Comparison of ENCODE assay signal across 20 cellular contexts in genomic region chr18:48764452-48764851, GRCh38.
"Had no signal": no experiment of that assay in that cellular context is flagged by ENCODE, and none has a peak within 500 bp of the region (broad histone marks: within the 10 kb centered on the region; RNA-seq: fewer than 3 reads in every experiment).

No MANE protein-coding gene starts in this region.

- H3K9me3 Mint-ChIP-seq: activated B cell treated with CpG ODN at 0.5 μM for 24 hours; activated naive CD4-positive, alpha-beta T cell treated with anti-CD3 and anti-CD28 coated beads for 36 hours; activated naive CD8-positive, alpha-beta T cell treated with anti-CD3 and anti-CD28 coated beads, Interleukin-2, amount 10 ng/mL, durations not matched to agents 7 days and 5 days; activated T-cell treated with anti-CD3 and anti-CD28 coated beads, Interleukin-2, amount 50 U/mL, for 4 hours; nephron progenitor cell had no signal

- H3K36me3 Mint-ChIP-seq: activated naive CD8-positive, alpha-beta T cell treated with anti-CD3 and anti-CD28 coated beads, Interleukin-2, amount 10 ng/mL, durations not matched to agents 7 days and 5 days had no signal

- H3K27ac ChIP-seq: coronary artery, esophagus squamous epithelium, spleen had no signal

- ATAC-seq: activated CD4-positive, alpha-beta T cell treated with anti-CD3 and anti-CD28 coated beads for 36 hours; activated T-cell treated with anti-CD3 and anti-CD28 coated beads, Interleukin-2, amount 50 U/mL, for 4 hours; mucosa of descending colon had no signal

- H3K9me3 ChIP-seq: esophagus squamous epithelium, mucosa of descending colon, spleen had no signal

- H3K4me1 Mint-ChIP-seq: activated B cell treated with CpG ODN at 0.5 μM for 24 hours; activated CD4-positive, alpha-beta T cell treated with anti-CD3 and anti-CD28 coated beads for 36 hours had no signal

- H3K27me3 ChIP-seq: esophagus squamous epithelium, spleen had no signal

- H3K27me3 Mint-ChIP-seq: activated B cell treated with CpG ODN at 0.5 μM for 24 hours; activated CD4-positive, alpha-beta T cell treated with anti-CD3 and anti-CD28 coated beads for 36 hours had no signal

- H3K4me1 ChIP-seq: esophagus squamous epithelium had no signal

- DNase-seq: activated B cell treated with CpG ODN at 0.5 μM for 24 hours; activated CD4-positive, alpha-beta T cell treated with anti-CD3 and anti-CD28 coated beads for 36 hours; activated CD4-positive, alpha-beta T cell treated with anti-CD3 and anti-CD28 coated beads, Interleukin-2, amount 50 U/mL, for 4 hours; activated CD8-positive, alpha-beta memory T cell treated with anti-CD3 and anti-CD28 coated beads, Interleukin-2, amount 50 U/mL, for 48 hours; activated naive CD4-positive, alpha-beta T cell treated with anti-CD3 and anti-CD28 coated beads for 36 hours; activated naive CD8-positive, alpha-beta T cell treated with anti-CD3 and anti-CD28 coated beads, Interleukin-2, amount 10 ng/mL, durations not matched to agents 7 days and 5 days; activated T-cell treated with anti-CD3 and anti-CD28 coated beads, Interleukin-2, amount 50 U/mL, for 4 hours; amygdala; cerebellar nuclear complex; esophagus squamous epithelium; mesendoderm; mucosa of descending colon; nephron progenitor cell; occipital lobe; stimulated activated CD4-positive, alpha-beta T cell treated with anti-CD3 and anti-CD28 coated beads, Interleukin-4, amount 100 ng/mL, for 1 hour; stimulated activated naive CD4-positive, alpha-beta T cell treated with Interleukin-2 at 50 U/mL for 16 hours; T-helper 1 cell; T1000 had no signal

- H3K27ac Mint-ChIP-seq: activated B cell treated with CpG ODN at 0.5 μM for 24 hours; activated CD4-positive, alpha-beta T cell treated with anti-CD3 and anti-CD28 coated beads for 36 hours; activated naive CD4-positive, alpha-beta T cell treated with anti-CD3 and anti-CD28 coated beads for 36 hours had no signal

- H3K4me3 Mint-ChIP-seq: activated B cell treated with CpG ODN at 0.5 μM for 24 hours; activated CD4-positive, alpha-beta T cell treated with anti-CD3 and anti-CD28 coated beads for 36 hours; activated naive CD4-positive, alpha-beta T cell treated with anti-CD3 and anti-CD28 coated beads for 36 hours; activated naive CD8-positive, alpha-beta T cell treated with anti-CD3 and anti-CD28 coated beads, Interleukin-2, amount 10 ng/mL, durations not matched to agents 7 days and 5 days; activated T-cell treated with anti-CD3 and anti-CD28 coated beads, Interleukin-2, amount 50 U/mL, for 4 hours; nephron progenitor cell had no signal

- H3K4me3 ChIP-seq: coronary artery, esophagus squamous epithelium, mucosa of descending colon, spleen had no signal
